ENCODE assay signal across 1 cellular context in the genomic region with DNA sequence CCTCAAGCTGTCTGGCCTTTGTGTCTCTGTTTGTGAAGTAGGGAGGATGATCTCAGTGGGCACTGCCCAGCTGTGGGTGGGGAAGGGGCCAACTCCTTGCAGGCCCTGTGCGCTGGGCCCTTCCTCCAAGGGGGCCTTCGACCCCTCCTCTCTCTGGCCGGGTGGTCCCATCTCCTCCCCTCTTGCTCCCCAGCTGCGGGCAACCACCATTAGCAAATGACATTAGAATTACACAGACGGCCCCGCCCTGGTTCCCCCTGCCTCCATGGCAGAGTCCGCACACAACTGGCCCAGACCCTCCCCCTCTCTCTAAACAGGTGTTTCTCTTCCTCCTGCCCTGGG.
TF ChIP-seq lines count a peak whose summit lies in the region.

No MANE protein-coding gene starts in this region.

TF ChIP-seq in SK-N-SH, 30 proteins besides CTCF, POLR2A, EP300 and RAD21 (continued from another document):
- TF ChIP-seq SIN3A (IDR thresholded peaks at IDR 0.05; ENCODE audit: borderline replicate concordance, low read depth, low read length): no peak
- no peak for TF ChIP-seq RFX5 (IDR thresholded peaks at IDR 0.05; ENCODE audit: low read length)
- no peak for TF ChIP-seq MXI1 (IDR thresholded peaks at IDR 0.05; ENCODE audit: low read depth, low read length)
- TF ChIP-seq, protein P1, sequence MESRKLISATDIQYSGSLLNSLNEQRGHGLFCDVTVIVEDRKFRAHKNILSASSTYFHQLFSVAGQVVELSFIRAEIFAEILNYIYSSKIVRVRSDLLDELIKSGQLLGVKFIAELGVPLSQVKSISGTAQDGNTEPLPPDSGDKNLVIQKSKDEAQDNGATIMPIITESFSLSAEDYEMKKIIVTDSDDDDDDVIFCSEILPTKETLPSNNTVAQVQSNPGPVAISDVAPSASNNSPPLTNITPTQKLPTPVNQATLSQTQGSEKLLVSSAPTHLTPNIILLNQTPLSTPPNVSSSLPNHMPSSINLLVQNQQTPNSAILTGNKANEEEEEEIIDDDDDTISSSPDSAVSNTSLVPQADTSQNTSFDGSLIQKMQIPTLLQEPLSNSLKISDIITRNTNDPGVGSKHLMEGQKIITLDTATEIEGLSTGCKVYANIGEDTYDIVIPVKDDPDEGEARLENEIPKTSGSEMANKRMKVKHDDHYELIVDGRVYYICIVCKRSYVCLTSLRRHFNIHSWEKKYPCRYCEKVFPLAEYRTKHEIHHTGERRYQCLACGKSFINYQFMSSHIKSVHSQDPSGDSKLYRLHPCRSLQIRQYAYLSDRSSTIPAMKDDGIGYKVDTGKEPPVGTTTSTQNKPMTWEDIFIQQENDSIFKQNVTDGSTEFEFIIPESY (IDR thresholded peaks at IDR 0.05; ENCODE audit: borderline replicate concordance, low read depth): no peak
- TF ChIP-seq, protein P2, sequence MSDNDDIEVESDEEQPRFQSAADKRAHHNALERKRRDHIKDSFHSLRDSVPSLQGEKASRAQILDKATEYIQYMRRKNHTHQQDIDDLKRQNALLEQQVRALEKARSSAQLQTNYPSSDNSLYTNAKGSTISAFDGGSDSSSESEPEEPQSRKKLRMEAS (IDR thresholded peaks at IDR 0.05; ENCODE audit: low read depth): no peak
- no peak for TF ChIP-seq TCF12 (IDR thresholded peaks at IDR 0.05)
- no peak for TF ChIP-seq GABPA (IDR thresholded peaks at IDR 0.05; ENCODE audit: low read depth)
- TF ChIP-seq RXRA (IDR thresholded peaks at IDR 0.05; ENCODE audit: borderline replicate concordance, low read depth): no peak
- TF ChIP-seq NFIC (IDR thresholded peaks at IDR 0.05; ENCODE audit: borderline replicate concordance): no peak
- no peak for TF ChIP-seq TAF1 (IDR thresholded peaks at IDR 0.05; ENCODE audit: borderline replicate concordance, low read depth, low read length)
- TF ChIP-seq, protein P3, sequence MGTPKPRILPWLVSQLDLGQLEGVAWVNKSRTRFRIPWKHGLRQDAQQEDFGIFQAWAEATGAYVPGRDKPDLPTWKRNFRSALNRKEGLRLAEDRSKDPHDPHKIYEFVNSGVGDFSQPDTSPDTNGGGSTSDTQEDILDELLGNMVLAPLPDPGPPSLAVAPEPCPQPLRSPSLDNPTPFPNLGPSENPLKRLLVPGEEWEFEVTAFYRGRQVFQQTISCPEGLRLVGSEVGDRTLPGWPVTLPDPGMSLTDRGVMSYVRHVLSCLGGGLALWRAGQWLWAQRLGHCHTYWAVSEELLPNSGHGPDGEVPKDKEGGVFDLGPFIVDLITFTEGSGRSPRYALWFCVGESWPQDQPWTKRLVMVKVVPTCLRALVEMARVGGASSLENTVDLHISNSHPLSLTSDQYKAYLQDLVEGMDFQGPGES (IDR thresholded peaks at IDR 0.05; ENCODE audit: low read depth, low read length): no peak
- TF ChIP-seq, protein P4, sequence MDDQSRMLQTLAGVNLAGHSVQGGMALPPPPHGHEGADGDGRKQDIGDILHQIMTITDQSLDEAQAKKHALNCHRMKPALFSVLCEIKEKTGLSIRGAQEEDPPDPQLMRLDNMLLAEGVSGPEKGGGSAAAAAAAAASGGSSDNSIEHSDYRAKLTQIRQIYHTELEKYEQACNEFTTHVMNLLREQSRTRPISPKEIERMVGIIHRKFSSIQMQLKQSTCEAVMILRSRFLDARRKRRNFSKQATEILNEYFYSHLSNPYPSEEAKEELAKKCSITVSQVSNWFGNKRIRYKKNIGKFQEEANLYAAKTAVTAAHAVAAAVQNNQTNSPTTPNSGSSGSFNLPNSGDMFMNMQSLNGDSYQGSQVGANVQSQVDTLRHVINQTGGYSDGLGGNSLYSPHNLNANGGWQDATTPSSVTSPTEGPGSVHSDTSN (IDR thresholded peaks at IDR 0.05): no peak
